Comparison of ENCODE assay signal across 9 cellular contexts in the genomic region with DNA sequence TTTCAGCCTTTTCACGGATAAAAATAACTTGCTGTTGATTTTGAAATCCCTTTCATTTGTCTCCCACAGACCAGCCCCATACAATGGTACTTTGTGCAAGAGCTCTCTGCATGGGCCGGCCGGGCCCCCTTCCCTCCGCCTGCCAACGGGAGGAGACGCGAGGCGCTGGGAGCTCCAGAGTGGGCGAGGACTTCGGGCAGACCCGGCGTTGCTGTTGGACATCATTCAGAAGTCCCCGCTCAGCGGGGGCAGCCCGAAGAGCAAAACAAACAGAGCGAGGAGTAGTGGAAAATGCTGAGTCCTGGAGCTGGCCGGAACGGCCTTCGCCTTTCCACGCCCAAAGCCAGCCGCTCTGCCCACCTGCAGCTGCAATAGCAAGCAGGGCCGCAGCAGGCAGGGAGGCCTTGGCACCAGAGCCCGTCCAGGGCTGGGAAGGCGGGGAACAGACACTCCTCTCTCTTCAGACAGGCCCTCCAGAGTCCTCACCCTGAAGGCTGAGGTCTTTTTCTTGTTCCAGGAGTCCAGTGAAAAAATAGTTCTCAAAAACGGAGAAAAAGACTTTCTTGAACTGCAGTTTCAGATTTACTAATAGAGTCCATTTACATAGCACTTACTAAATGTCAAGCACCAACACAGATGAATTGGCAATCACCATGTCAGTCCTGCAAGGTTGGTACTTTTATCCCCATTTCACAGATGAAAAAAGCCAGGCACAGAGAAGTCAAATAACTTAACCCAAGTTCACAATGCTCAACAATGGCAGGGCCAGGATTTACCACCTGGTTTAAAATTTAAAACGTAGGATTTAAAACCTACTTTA.
DNase-seq lines count a peak whose midpoint lies in the region; ATAC-seq and TF ChIP-seq lines count a peak whose summit lies in the region.
"Had no signal": no experiment of that assay in that cellular context is flagged by ENCODE, and none has a peak within 500 bp of the region (broad histone marks: within the 10 kb centered on the region; RNA-seq: fewer than 3 reads in every experiment).

No MANE protein-coding gene starts in this region.

- no peaks in the 10 kb centered on the region; the same call in 1 of the 2 replicates for H3K36me3 ChIP-seq in SJCRH30

- TF ChIP-seq CTCF in GM13976 (IDR thresholded peaks at IDR 0.05; ENCODE audit: borderline replicate concordance, control extremely low read depth, extremely low read depth, insufficient read depth, missing control alignments), result no peak

- no peak overlapping the region for H3K4me3 Mint-ChIP-seq in activated T-helper 2 cell treated with anti-CD3 and anti-CD28 coated beads, Interferon-gamma antibody, Interleukin-2, Interleukin-4, amounts not matched to agents 10 μg/mL and 5 μg/mL and 100 μg/mL, durations not matched to agents 14 hours and 24 hours and 36 hours (ENCODE audit: low read depth)

- H3K27me3 Mint-ChIP-seq in activated T-helper 2 cell treated with anti-CD3 and anti-CD28 coated beads, Interferon-gamma antibody, Interleukin-2, Interleukin-4, amounts not matched to agents 10 μg/mL and 5 μg/mL and 100 μg/mL, durations not matched to agents 14 hours and 24 hours and 36 hours (ENCODE audit: low read depth), result no peaks in the 10 kb centered on the region
- H3K27me3 Mint-ChIP-seq: naive B cell had no signal

- in situ Hi-C loops in GM13976 (cut with MboI; ENCODE audit: low sequenced_read_pairs, unreplicated experiment), result no loop called here

- intact Hi-C loops in sciatic nerve (cut with DNase I), result no loop called here
- intact Hi-C loops in activated T-helper 2 cell treated with anti-CD3 and anti-CD28 coated beads, Interferon-gamma antibody, Interleukin-2, Interleukin-4, amounts not matched to agents 10 μg/mL and 5 μg/mL and 100 μg/mL, durations not matched to agents 14 hours and 24 hours and 36 hours (cut with micrococcal nuclease), result no loop called here

- ATAC-seq in sciatic nerve, result peak; percentile 95
- ATAC-seq in HG03571 (IDR thresholded peaks at IDR 0.05; ENCODE audit: unreplicated experiment), result no peak

- no peak overlapping the region for H3K27ac ChIP-seq in SJCRH30

- no peaks in the 10 kb centered on the region for H3K4me1 ChIP-seq in SJCRH30

- 0 out of 2 replicates have a peak overlapping the region, but pooled peaks have one; percentile 3 for H3K4me3 ChIP-seq in SJCRH30

- peaks cover 41% of the 10 kb centered on the region for H3K36me3 Mint-ChIP-seq in activated T-helper 2 cell treated with anti-CD3 and anti-CD28 coated beads, Interferon-gamma antibody, Interleukin-2, Interleukin-4, amounts not matched to agents 10 μg/mL and 5 μg/mL and 100 μg/mL, durations not matched to agents 14 hours and 24 hours and 36 hours (ENCODE audit: low read depth)

- DNase-seq in GM13976 (ENCODE audit: low spot score), result peak; percentile 41
- DNase-seq in SJCRH30, result peak; percentile 13 to 17
- peak; percentile 84 for DNase-seq in globus pallidus (ENCODE audit: low spot score)
- peak; percentile 90 for DNase-seq in sciatic nerve (ENCODE audit: low spot score)
- no peak for DNase-seq in NK-92 treated with Interleukin-12 subunit alpha and Interleukin-12 subunit beta, amount 100 ng/mL, for 24 hours (lab: John Stamatoyannopoulos, UW)
- DNase-seq in GM19238 (ENCODE audit: insufficient read length, low spot score), result no peak
- DNase-seq in activated T-helper 2 cell treated with anti-CD3 and anti-CD28 coated beads, Interferon-gamma antibody, Interleukin-2, Interleukin-4, amounts not matched to agents 10 μg/mL and 5 μg/mL and 100 μg/mL, durations not matched to agents 14 hours and 24 hours and 36 hours (ENCODE audit: low spot score), result no peak
- DNase-seq: naive B cell had no signal

- H3K27ac Mint-ChIP-seq in activated T-helper 2 cell treated with anti-CD3 and anti-CD28 coated beads, Interferon-gamma antibody, Interleukin-2, Interleukin-4, amounts not matched to agents 10 μg/mL and 5 μg/mL and 100 μg/mL, durations not matched to agents 14 hours and 24 hours and 36 hours, result no peak overlapping the region

- H3K9me3 ChIP-seq in SJCRH30 (replicated peaks), result no peaks in the 10 kb centered on the region

- no peaks in the 10 kb centered on the region for H3K27me3 ChIP-seq in SJCRH30

- H3K4me1 Mint-ChIP-seq in activated T-helper 2 cell treated with anti-CD3 and anti-CD28 coated beads, Interferon-gamma antibody, Interleukin-2, Interleukin-4, amounts not matched to agents 10 μg/mL and 5 μg/mL and 100 μg/mL, durations not matched to agents 14 hours and 24 hours and 36 hours (ENCODE audit: low read depth), result peaks cover 54% of the 10 kb centered on the region

- no peaks in the 10 kb centered on the region for H3K9me3 Mint-ChIP-seq in activated T-helper 2 cell treated with anti-CD3 and anti-CD28 coated beads, Interferon-gamma antibody, Interleukin-2, Interleukin-4, amounts not matched to agents 10 μg/mL and 5 μg/mL and 100 μg/mL, durations not matched to agents 14 hours and 24 hours and 36 hours
- H3K9me3 Mint-ChIP-seq: naive B cell had no signal

Comparison
In these comparisons a context has a peak if more than half of its experiments do, and no peak if none do; other contexts are left out.
1. DNase-seq: peak in GM13976 (single experiment), SJCRH30 (2 of 2), globus pallidus (single experiment) and sciatic nerve (single experiment); none in NK-92 treated with Interleukin-12 subunit alpha and Interleukin-12 subunit beta, amount 100 ng/mL, for 24 hours (single experiment), GM19238 (single experiment) and activated T-helper 2 cell treated with anti-CD3 and anti-CD28 coated beads, Interferon-gamma antibody, Interleukin-2, Interleukin-4, amounts not matched to agents 10 μg/mL and 5 μg/mL and 100 μg/mL, durations not matched to agents 14 hours and 24 hours and 36 hours (single experiment).